Comparison of ENCODE assay signal across 11 cellular contexts in the genomic region with DNA sequence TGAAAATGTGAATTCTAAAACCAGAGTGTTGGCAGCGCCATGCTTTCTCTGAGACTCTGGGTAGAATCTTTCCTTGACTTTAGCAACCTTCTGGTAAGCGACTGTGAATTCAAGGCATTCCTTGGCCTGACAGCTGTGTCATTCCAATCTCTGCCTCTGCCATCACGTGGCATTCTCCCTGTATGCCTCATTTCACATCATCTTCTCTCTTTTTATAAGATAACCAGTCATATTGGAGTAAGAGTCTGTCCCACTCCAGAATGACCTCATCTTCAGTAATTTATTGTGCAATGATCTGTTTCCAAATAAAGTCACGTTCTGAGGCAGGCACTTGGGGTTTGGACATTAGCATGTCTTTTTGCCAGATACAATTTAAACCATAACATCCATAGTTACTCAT.
A peak's percentile ranks its signal among the peaks of the same experiment; 100 is the strongest.
DNase-seq lines count a peak whose midpoint lies in the region; ATAC-seq, FAIRE-seq and TF ChIP-seq lines count a peak whose summit lies in the region.
"Had no signal": no experiment of that assay in that cellular context is flagged by ENCODE, and none has a peak within 500 bp of the region (broad histone marks: within the 10 kb centered on the region; RNA-seq: fewer than 3 reads in every experiment).

No MANE protein-coding gene starts in this region.

- peak overlapping the region; percentile 73 for H3K9ac ChIP-seq in skeletal muscle satellite cell (ENCODE audit: low read depth, low read length)

- TF ChIP-seq CTCF in fibroblast of pulmonary artery (IDR thresholded peaks at IDR 0.05; ENCODE audit: low read length, missing control alignments) = no peak

- ATAC-seq in GM18909 (IDR thresholded peaks at IDR 0.05; ENCODE audit: poor library complexity, unreplicated experiment) (no peak), HG02763 (IDR thresholded peaks at IDR 0.05; ENCODE audit: unreplicated experiment) (no peak)
- ATAC-seq: HCT116 had no signal

- no peak for FAIRE-seq in small intestine (lab: Jason Lieb, UNC)
- FAIRE-seq: keratinocyte had no signal

- H3K9me3 ChIP-seq in SJCRH30 (replicated peaks) (no peaks in the 10 kb centered on the region), skeletal muscle satellite cell (replicated peaks; ENCODE audit: low read length) (no peaks in the 10 kb centered on the region), small intestine (ENCODE audit: control insufficient read depth, low read depth) (no peaks in the 10 kb centered on the region)

- H3K4me3 ChIP-seq in SJCRH30 (no peak overlapping the region), fibroblast of pulmonary artery (replicated peaks; ENCODE audit: low read depth, low read length) (no peak overlapping the region), skeletal muscle satellite cell (ENCODE audit: low read length) (no peak overlapping the region), small intestine (ENCODE audit: low read depth in 1 of 2, low read length in 2 of 2) (no peak overlapping the region)

- H3K4me1 ChIP-seq in SJCRH30 (peaks cover 15% of the 10 kb centered on the region), skeletal muscle satellite cell (ENCODE audit: control insufficient read depth, insufficient read depth, low read length) (peaks cover 32% of the 10 kb centered on the region), small intestine (ENCODE audit: control insufficient read depth in 2 of 2, insufficient read depth in 1 of 2, low read depth in 1 of 2, low read length in 1 of 2) (no peaks in the 10 kb centered on the region)

- peak overlapping the region; percentile 46 for H3K4me2 ChIP-seq in skeletal muscle satellite cell (ENCODE audit: low read length)

- H3K27ac ChIP-seq in SJCRH30 (peak overlapping the region; percentile 24; the same call in 1 of the 2 replicates), small intestine (ENCODE audit: low read depth in 1 of 2, low read length in 1 of 2) (no peak overlapping the region)

- WGBS in small intestine, 3 donors = 61 to 66% (median 65%) methylated on average over 4 of the region's 4 CpGs

- H3K36me3 ChIP-seq in SJCRH30 (no peaks in the 10 kb centered on the region), skeletal muscle satellite cell (ENCODE audit: insufficient read depth, low read length) (no peaks in the 10 kb centered on the region), small intestine (ENCODE audit: control insufficient read depth in 2 of 2, insufficient read depth in 2 of 2, low read length in 2 of 2) (no peaks in the 10 kb centered on the region)

- DNase-seq in GM04504 (ENCODE audit: low read depth) (peak; percentile 94), SJCRH30 (peak; percentile 55), fibroblast of pulmonary artery (ENCODE audit: low read depth) (peak; percentile 98), NCI-H146 treated with DMSO at 0.1 percent for 48 hours (lab: John Stamatoyannopoulos, UW; ENCODE audit: unreplicated experiment) (no peak), small intestine (no peak)
- DNase-seq: activated T-cell treated with anti-CD3 and anti-CD28 coated beads for 4 hours had no signal

- H3K27me3 ChIP-seq in SJCRH30 = no peaks in the 10 kb centered on the region
- no peaks in the 10 kb centered on the region for H3K27me3 ChIP-seq in skeletal muscle satellite cell (ENCODE audit: control insufficient read depth, insufficient read depth, low read length)
- H3K27me3 ChIP-seq in small intestine (ENCODE audit: control insufficient read depth in 2 of 2, insufficient read depth in 2 of 2, low read length in 2 of 2) = no peaks in the 10 kb centered on the region

Comparison
In these comparisons a context has a peak if more than half of its experiments do, and no peak if none do; other contexts are left out.
1. DNase-seq: peak in GM04504 (single experiment), SJCRH30 (2 of 2) and fibroblast of pulmonary artery (single experiment); none in NCI-H146 treated with DMSO at 0.1 percent for 48 hours (single experiment) and small intestine (single experiment).